ENCODE assay signal across 8 cellular contexts in genomic region chr5:82641362-82641988, GRCh38.
DNase-seq lines count a peak whose midpoint lies in the region; ATAC-seq, FAIRE-seq and TF ChIP-seq lines count a peak whose summit lies in the region.

No MANE protein-coding gene starts in this region.

- no peak for DNase-seq in activated CD8-positive, alpha-beta memory T cell treated with anti-CD3 and anti-CD28 coated beads, Interleukin-2, amount 10 ng/mL, durations not matched to agents 7 days and 5 days
- DNase-seq in activated CD8-positive, alpha-beta memory T cell treated with anti-CD3 and anti-CD28 coated beads for 24 hours, result no peak
- DNase-seq in GM23338 (ENCODE audit: low spot score) (peak; percentile 70), LNCaP clone FGC (ENCODE audit: low read depth) (peak; percentile 49), RCC 7860 (ENCODE audit: low spot score) (peak; percentile 56), caudate nucleus (lab: John Stamatoyannopoulos, UW) (peak in 54 of 61 donors; percentile 2 to 87 (median 40)), kidney epithelial cell (ENCODE audit: low read depth) (peak; percentile 67), substantia nigra (lab: John Stamatoyannopoulos, UW) (peak in 44 of 49 donors; percentile 1 to 83 (median 38))

- H3K36me3 Mint-ChIP-seq in activated CD8-positive, alpha-beta memory T cell treated with anti-CD3 and anti-CD28 coated beads, Interleukin-2, amount 10 ng/mL, durations not matched to agents 7 days and 5 days, result no peaks in the 10 kb centered on the region
- H3K36me3 Mint-ChIP-seq in GM23338 (ENCODE audit: low read depth), result no peaks in the 10 kb centered on the region

- H3K9me2 ChIP-seq in GM23338 (ENCODE audit: insufficient read depth), result no peaks in the 10 kb centered on the region

- no peaks in the 10 kb centered on the region for H3K27me3 ChIP-seq in GM23338 (ENCODE audit: insufficient read depth)
- H3K27me3 ChIP-seq in kidney epithelial cell (ENCODE audit: control insufficient read depth, insufficient read depth, low read length), result no peaks in the 10 kb centered on the region

- H4K20me1 ChIP-seq in GM23338 (replicated peaks; ENCODE audit: insufficient read depth), result no peaks in the 10 kb centered on the region

- peak; percentile 66 for FAIRE-seq in RCC 7860 (lab: Jason Lieb, UNC)

- no peak overlapping the region for H3K4me3 Mint-ChIP-seq in activated CD8-positive, alpha-beta memory T cell treated with anti-CD3 and anti-CD28 coated beads, Interleukin-2, amount 10 ng/mL, durations not matched to agents 7 days and 5 days
- H3K4me3 Mint-ChIP-seq in GM23338, result no peak overlapping the region

- no peak overlapping the region for H2AFZ ChIP-seq in GM23338

- H3K4me1 ChIP-seq in GM23338 (ENCODE audit: insufficient read depth), result peaks cover 18% of the 10 kb centered on the region

- no peaks in the 10 kb centered on the region for H3K27me3 Mint-ChIP-seq in activated CD8-positive, alpha-beta memory T cell treated with anti-CD3 and anti-CD28 coated beads, Interleukin-2, amount 10 ng/mL, durations not matched to agents 7 days and 5 days
- no peaks in the 10 kb centered on the region for H3K27me3 Mint-ChIP-seq in GM23338 (ENCODE audit: insufficient read depth, low read depth, poor library complexity)

- H3K27ac ChIP-seq in GM23338 (ENCODE audit: low read depth), result no peak overlapping the region
- H3K27ac ChIP-seq in caudate nucleus (ENCODE audit: low read depth, low read length), result peak overlapping the region; percentile 67
- H3K27ac ChIP-seq in substantia nigra (ENCODE audit: low read depth, low read length, poor library complexity, severe bottlenecking), result peak overlapping the region; percentile 40

- no peak overlapping the region for H3K27ac Mint-ChIP-seq in activated CD8-positive, alpha-beta memory T cell treated with anti-CD3 and anti-CD28 coated beads, Interleukin-2, amount 10 ng/mL, durations not matched to agents 7 days and 5 days
- no peak overlapping the region for H3K27ac Mint-ChIP-seq in GM23338

- H3K36me3 ChIP-seq in GM23338 (ENCODE audit: insufficient read depth) (no peaks in the 10 kb centered on the region), kidney epithelial cell (ENCODE audit: control insufficient read depth, insufficient read depth, low read length) (no peaks in the 10 kb centered on the region)

- H3K4me3 ChIP-seq in GM23338, result no peak overlapping the region
- no peak overlapping the region for H3K4me3 ChIP-seq in LNCaP clone FGC (ENCODE audit: low read depth, low read length)
- H3K4me3 ChIP-seq in kidney epithelial cell (ENCODE audit: low read depth, low read length), result no peak overlapping the region

- TF ChIP-seq CTCF in GM23338 (conservative IDR thresholded peaks at IDR 0.05; ENCODE audit: low read depth in 2 of 2) (peak; percentile 70 to 75), LNCaP clone FGC (IDR thresholded peaks at IDR 0.05; ENCODE audit: control insufficient read depth, extremely low read depth, insufficient read depth) (peak; percentile 51), kidney epithelial cell (IDR thresholded peaks at IDR 0.05; ENCODE audit: insufficient read depth, low read length, poor library complexity, severe bottlenecking) (peak; percentile 69)

- peak; percentile 73 for ATAC-seq in activated CD8-positive, alpha-beta memory T cell treated with anti-CD3 and anti-CD28 coated beads, Interleukin-2, amount 10 ng/mL, durations not matched to agents 7 days and 5 days
- ATAC-seq in GM23338, result peak; percentile 76

- H3K9me3 Mint-ChIP-seq in activated CD8-positive, alpha-beta memory T cell treated with anti-CD3 and anti-CD28 coated beads, Interleukin-2, amount 10 ng/mL, durations not matched to agents 7 days and 5 days (ENCODE audit: low read depth), result no peaks in the 10 kb centered on the region
- H3K9me3 Mint-ChIP-seq in GM23338, result no peaks in the 10 kb centered on the region

- H3K4me2 ChIP-seq in GM23338, result no peak overlapping the region

- no peaks in the 10 kb centered on the region for H3K79me2 ChIP-seq in GM23338 (replicated peaks; ENCODE audit: insufficient read depth)

- CTCF ChIA-PET in activated CD8-positive, alpha-beta memory T cell treated with anti-CD3 and anti-CD28 coated beads, Interleukin-2, amount 10 ng/mL, durations not matched to agents 7 days and 5 days (lab: Charles Lee), result interaction anchor here (0.7 to 1.3 kb wide), 6 partner anchors 152 to 788 kb away, joined by 3 to 7 read pairs (median 4); no protein-coding TSS in a partner anchor

- H3K4me1 Mint-ChIP-seq in activated CD8-positive, alpha-beta memory T cell treated with anti-CD3 and anti-CD28 coated beads, Interleukin-2, amount 10 ng/mL, durations not matched to agents 7 days and 5 days, result peaks cover 6% of the 10 kb centered on the region
- peaks cover 23% of the 10 kb centered on the region; the same call in 2 of the 3 replicates for H3K4me1 Mint-ChIP-seq in GM23338

- no peaks in the 10 kb centered on the region for H3F3A ChIP-seq in GM23338 (replicated peaks; ENCODE audit: low read depth)

TF ChIP-seq in GM23338, 12 proteins besides CTCF, POLR2A, EP300 and RAD21:
- TF ChIP-seq NANOG (IDR thresholded peaks at IDR 0.05; ENCODE audit: borderline replicate concordance) (0 out of 2 replicates have a peak, but pooled peaks have one; percentile 21), EZH2 (IDR thresholded peaks at IDR 0.05; ENCODE audit: low read depth, unreplicated experiment) (no peak)

Comparison
In these comparisons a context has a peak if more than half of its experiments do, and no peak if none do; other contexts are left out.
1. DNase-seq: peak in GM23338 (single experiment), LNCaP clone FGC (single experiment), RCC 7860 (single experiment), caudate nucleus (54 of 61), kidney epithelial cell (single experiment) and substantia nigra (44 of 49); none in activated CD8-positive, alpha-beta memory T cell treated with anti-CD3 and anti-CD28 coated beads, Interleukin-2, amount 10 ng/mL, durations not matched to agents 7 days and 5 days (single experiment) and activated CD8-positive, alpha-beta memory T cell treated with anti-CD3 and anti-CD28 coated beads for 24 hours (single experiment).
2. Peak in every context shown above with its lines, with median percentiles within 50 percentile points of each other: CTCF ChIP-seq.